In genomic region chr12:67977668-67978067, GRCh38 we compare ENCODE assay signal across 29 cellular contexts. TPM values are rescaled to one million over a fixed set of nuclear protein-coding genes. Genes with fewer than 3 reads are reported as not detected.
"Had no signal": no experiment of that assay in that cellular context is flagged by ENCODE, and none has a peak within 500 bp of the region (broad histone marks: within the 10 kb centered on the region; RNA-seq: fewer than 3 reads in every experiment).

No MANE protein-coding gene starts in this region.

- H3K27ac ChIP-seq: colonic mucosa, esophagus muscularis mucosa, foreskin keratinocyte, gastroesophageal sphincter, heart right ventricle, prostate gland, skin epidermis, spleen, thoracic aorta, tibial nerve, upper lobe of left lung had no signal

- DNase-seq: colonic mucosa; effector CD8-positive, alpha-beta T cell; foreskin keratinocyte; heart right ventricle; hippocampal formation; left colon; mesenchymal stem cell; midbrain; naive thymus-derived CD8-positive, alpha-beta T cell; nephron progenitor cell; nucleus accumbens; spleen; stimulated activated naive B cell treated with anti-CD40 and anti-IgM and Interleukin-4, amounts not matched to agents 10 μg/mL and 1 μg/mL and 100 μg/mL, for 72 hours; upper lobe of left lung had no signal

- H3K27me3 ChIP-seq: colonic mucosa, gastroesophageal sphincter, heart right ventricle, spleen, tibial nerve, upper lobe of left lung had no signal

- H3K4me1 Mint-ChIP-seq: naive thymus-derived CD8-positive, alpha-beta T cell; nephron progenitor cell had no signal

- H3K9me3 ChIP-seq: colonic mucosa, esophagus muscularis mucosa, gastroesophageal sphincter, prostate gland, spleen, thoracic aorta, tibial nerve, upper lobe of left lung had no signal

- H3K36me3 ChIP-seq: colonic mucosa, esophagus muscularis mucosa, gastroesophageal sphincter, heart right ventricle, prostate gland, spleen, thoracic aorta, tibial nerve, upper lobe of left lung had no signal

- H3K4me3 ChIP-seq: colonic mucosa, esophagus muscularis mucosa, gastroesophageal sphincter, heart right ventricle, prostate gland, skin epidermis, spleen, thoracic aorta, tibial nerve, upper lobe of left lung had no signal

- H3K27ac Mint-ChIP-seq: dendritic cell treated with granulocyte-macrophage colony-stimulating factor and Interleukin-4, amounts not matched to agents 40 ng/mL and 50 ng/mL, for 4 days; naive thymus-derived CD8-positive, alpha-beta T cell; nephron progenitor cell; stimulated activated naive B cell treated with anti-CD40 and anti-IgM and Interleukin-4, amounts not matched to agents 10 μg/mL and 1 μg/mL and 100 μg/mL, for 72 hours; stimulated activated naive CD8-positive, alpha-beta T cell treated with anti-CD3 and anti-CD28 coated beads, Interleukin-15, Interleukin-2, amounts not matched to agents 100 ng/mL and 50 ng/mL, for 24 hours had no signal

- H3K4me1 ChIP-seq: colonic mucosa, esophagus muscularis mucosa, gastroesophageal sphincter, heart right ventricle, prostate gland, spleen, tibial nerve, upper lobe of left lung had no signal

- H3K27me3 Mint-ChIP-seq: stimulated activated naive B cell treated with anti-CD40 and anti-IgM and Interleukin-4, amounts not matched to agents 10 μg/mL and 1 μg/mL and 100 μg/mL, for 72 hours had no signal

- ATAC-seq: foreskin keratinocyte; gastroesophageal sphincter; left colon; naive thymus-derived CD8-positive, alpha-beta T cell; stimulated activated naive B cell treated with anti-CD40 and anti-IgM and Interleukin-4, amounts not matched to agents 10 μg/mL and 1 μg/mL and 100 μg/mL, for 72 hours had no signal

- H3K4me3 Mint-ChIP-seq: dendritic cell treated with granulocyte-macrophage colony-stimulating factor and Interleukin-4, amounts not matched to agents 40 ng/mL and 50 ng/mL, for 4 days; naive thymus-derived CD8-positive, alpha-beta T cell; nephron progenitor cell; stimulated activated naive B cell treated with anti-CD40 and anti-IgM and Interleukin-4, amounts not matched to agents 10 μg/mL and 1 μg/mL and 100 μg/mL, for 72 hours; stimulated activated naive CD8-positive, alpha-beta T cell treated with anti-CD3 and anti-CD28 coated beads, Interleukin-15, Interleukin-2, amounts not matched to agents 100 ng/mL and 50 ng/mL, for 24 hours had no signal

RNA-seq across cellular contexts. Expression of gene IFNG-AS1, which starts 11.6 kb away (rescaled TPM):
- total RNA-seq: colonic mucosa, endothelial cell of umbilical vein, epithelial cell of proximal tubule, esophagus muscularis mucosa, fibroblast of lung, foreskin keratinocyte, gastroesophageal sphincter, kidney epithelial cell, lung microvascular endothelial cell, mucosa of gallbladder, osteocyte, prostate gland, tibial nerve had no signal
- polyA plus RNA-seq: endothelial cell of umbilical vein, fibroblast of lung, foreskin keratinocyte had no signal
